In the genomic region with DNA sequence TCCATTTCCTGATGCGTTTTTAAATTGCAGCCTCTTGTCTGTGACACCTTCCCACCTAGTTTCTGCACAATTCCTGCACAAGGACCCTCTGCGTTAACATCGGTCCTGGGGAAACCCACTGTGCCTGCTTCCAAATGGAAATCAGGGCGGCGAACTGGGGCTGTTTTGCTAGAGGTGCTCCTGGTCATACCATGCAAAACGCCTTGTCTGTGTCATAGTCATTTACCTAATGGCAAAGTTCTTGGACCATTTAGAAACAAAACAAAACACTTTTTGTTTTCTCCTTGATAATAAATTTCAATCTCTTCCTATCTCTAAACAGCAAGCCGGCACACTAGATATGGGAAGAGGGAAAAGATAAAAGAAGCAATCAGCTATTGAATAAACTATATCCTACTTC, we compare ENCODE assay signal across 8 cellular contexts.
DNase-seq lines count a peak whose midpoint lies in the region; ATAC-seq, FAIRE-seq and TF ChIP-seq lines count a peak whose summit lies in the region.

No MANE protein-coding gene starts in this region.

- no peak for DNase-seq in GM12864 (ENCODE audit: low read depth)
- DNase-seq in esophagus squamous epithelium (lab: John Stamatoyannopoulos, UW), result no peak
- DNase-seq in gastrocnemius medialis, result no peak
- no peak for DNase-seq in GM19239 (ENCODE audit: insufficient read length, low spot score)
- DNase-seq in stimulated activated CD4-positive, alpha-beta T cell treated with anti-CD3 and anti-CD28 coated beads, Interleukin-2, amount 100 ng/mL, for 48 hours, result no peak
- DNase-seq in NCI-H2196 treated with DMSO at 0.1 percent for 48 hours (lab: John Stamatoyannopoulos, UW; ENCODE audit: unreplicated experiment), result no peak

- FAIRE-seq in GM19239 (lab: Jason Lieb, UNC), result no peak

- peak; percentile 7; the same call in 1 of the 3 replicates for ATAC-seq in SK-N-SH treated with all-trans-retinoic acid at 6 μM for 48 hours
- ATAC-seq in gastrocnemius medialis, result no peak
- ATAC-seq in GM18511 (IDR thresholded peaks at IDR 0.05; ENCODE audit: unreplicated experiment), result no peak

- no peaks in the 10 kb centered on the region for H3K9me3 ChIP-seq in esophagus squamous epithelium
- H3K9me3 ChIP-seq in gastrocnemius medialis, result no peaks in the 10 kb centered on the region

- H3K27ac ChIP-seq in esophagus squamous epithelium (peak overlapping the region; percentile 90 to 95 (median 91)), gastrocnemius medialis (peak overlapping the region; percentile 91 to 97 (median 94))

- TF ChIP-seq POLR2A in esophagus squamous epithelium (IDR thresholded peaks at IDR 0.05) (no peak), gastrocnemius medialis (IDR thresholded peaks at IDR 0.05) (no peak)

- H3K4me3 ChIP-seq in GM12864 (ENCODE audit: low read depth, low read length) (peak overlapping the region; percentile 36), esophagus squamous epithelium (peak overlapping the region; percentile 34 to 64 (median 49)), gastrocnemius medialis (peak overlapping the region; percentile 61 to 81 (median 68))

- intact Hi-C loops in esophagus squamous epithelium (cut with DNase I), result no loop called here
- intact Hi-C loops in gastrocnemius medialis (cut with DNase I; ENCODE audit: low total_unique reads), result loop anchor here (5.0 to 10.0 kb wide), 2 partner anchors 166 to 1716 kb away; partner anchors contain the start of gene AHCYL2

- H3K36me3 ChIP-seq in esophagus squamous epithelium, result peaks cover 0 to 7% (median 0%) of the 10 kb centered on the region in 3 donors
- peaks cover 0 to under 1% of the 10 kb centered on the region in 2 donors for H3K36me3 ChIP-seq in gastrocnemius medialis

- 28 to 41% methylated on average over 7 of the region's 7 CpGs for WGBS in esophagus squamous epithelium, 2 donors

- TF ChIP-seq CTCF in GM12864 (IDR thresholded peaks at IDR 0.05; ENCODE audit: low read depth, low read length, missing control alignments) (no peak), esophagus squamous epithelium (IDR thresholded peaks at IDR 0.05) (no peak), gastrocnemius medialis (IDR thresholded peaks at IDR 0.05 in 4 of 5, conservative IDR thresholded peaks at IDR 0.05 in 1 of 5) (no peak)

- no peaks in the 10 kb centered on the region for H3K27me3 ChIP-seq in esophagus squamous epithelium
- no peaks in the 10 kb centered on the region for H3K27me3 ChIP-seq in gastrocnemius medialis

- H3K4me1 ChIP-seq in esophagus squamous epithelium (peaks cover 17 to 98% (median 49%) of the 10 kb centered on the region in 3 donors), gastrocnemius medialis (peaks cover 35 to 73% of the 10 kb centered on the region in 2 donors)

- in situ Hi-C loops in gastrocnemius medialis (cut with MboI; ENCODE audit: low sequenced_read_pairs in 4 of 4), result no loop called here

TF ChIP-seq in SK-N-SH treated with all-trans-retinoic acid at 6 μM for 48 hours, 23 proteins besides CTCF, POLR2A, EP300 and RAD21:
- no peak for TF ChIP-seq PATZ1 (CRISPR knock-in tag; IDR thresholded peaks at IDR 0.05; ENCODE audit: borderline replicate concordance)
